In genomic region chr3:49554639-49555265, GRCh38 we compare ENCODE assay signal across 8 cellular contexts. TPM values are rescaled to one million over a fixed set of nuclear protein-coding genes. Genes with fewer than 3 reads are reported as not detected.
A peak's percentile ranks its signal among the peaks of the same experiment; 100 is the strongest.
DNase-seq lines count a peak whose midpoint lies in the region; ATAC-seq and TF ChIP-seq lines count a peak whose summit lies in the region.

No MANE protein-coding gene starts in this region.

- no peak overlapping the region for H3K27ac Mint-ChIP-seq in activated CD4-positive, alpha-beta T cell treated with anti-CD3 and anti-CD28 coated beads, Interleukin-2, amount 10 ng/mL, durations not matched to agents 24 days and 14 days
- no peak overlapping the region for H3K27ac Mint-ChIP-seq in endothelial cell (ENCODE audit: unreplicated experiment)
- H3K27ac Mint-ChIP-seq in naive thymus-derived CD8-positive, alpha-beta T cell, result peak overlapping the region in 2 of 10 donors; percentile 18 to 24

- no peaks in the 10 kb centered on the region for H3K9me3 ChIP-seq in thyroid gland

- intact Hi-C loops in activated CD4-positive, alpha-beta T cell treated with anti-CD3 and anti-CD28 coated beads, Interleukin-2, amount 10 ng/mL, durations not matched to agents 24 days and 14 days (cut with micrococcal nuclease), result loop anchor here (1.0 kb wide), 1 partner anchor 14 kb away; no protein-coding TSS in a partner anchor
- intact Hi-C loops in thyroid gland (cut with DNase I), result no loop called here

- H3K4me1 Mint-ChIP-seq in activated CD4-positive, alpha-beta T cell treated with anti-CD3 and anti-CD28 coated beads, Interleukin-2, amount 10 ng/mL, durations not matched to agents 24 days and 14 days, result peaks cover 19% of the 10 kb centered on the region
- peaks cover 41% of the 10 kb centered on the region for H3K4me1 Mint-ChIP-seq in endothelial cell (ENCODE audit: unreplicated experiment)
- peaks cover 5 to 27% (median 16%) of the 10 kb centered on the region in 4 donors for H3K4me1 Mint-ChIP-seq in naive thymus-derived CD8-positive, alpha-beta T cell

- no peak overlapping the region for H3K27ac ChIP-seq in thyroid gland

- DNase-seq in AG08396 (ENCODE audit: low spot score) (peak; percentile 84), endothelial cell (ENCODE audit: low spot score) (peak; percentile 76), thyroid gland (peak; percentile 57 to 69), SW 1271 (lab: John Stamatoyannopoulos, UW) (no peak)
- peak; percentile 92 for DNase-seq in activated CD4-positive, alpha-beta T cell treated with anti-CD3 and anti-CD28 coated beads, Interleukin-2, amount 10 ng/mL, durations not matched to agents 24 days and 14 days
- DNase-seq in naive thymus-derived CD8-positive, alpha-beta T cell, result peak in 3 of 10 donors; percentile 46 to 72 (median 69)

- H3K4me1 ChIP-seq in thyroid gland, result peaks cover 13 to 15% of the 10 kb centered on the region in 2 donors

- H3K4me3 ChIP-seq in thyroid gland (replicated peaks in 1 of 3), result peak overlapping the region in 1 of 3 donors; percentile 30

- no peaks in the 10 kb centered on the region for H3K27me3 ChIP-seq in thyroid gland

- WGBS in thyroid gland, 2 donors, result 1 to 7% methylated on average over 3 to 20 of the region's 65 CpGs

- H3K36me3 Mint-ChIP-seq in activated CD4-positive, alpha-beta T cell treated with anti-CD3 and anti-CD28 coated beads, Interleukin-2, amount 10 ng/mL, durations not matched to agents 24 days and 14 days (ENCODE audit: low read depth), result no peaks in the 10 kb centered on the region
- H3K36me3 Mint-ChIP-seq in endothelial cell (ENCODE audit: low read depth, unreplicated experiment), result peaks cover 9% of the 10 kb centered on the region
- H3K36me3 Mint-ChIP-seq in naive thymus-derived CD8-positive, alpha-beta T cell, result peaks cover 0 to 3% (median 0%) of the 10 kb centered on the region in 3 donors

- no peaks in the 10 kb centered on the region for H3K9me3 Mint-ChIP-seq in activated CD4-positive, alpha-beta T cell treated with anti-CD3 and anti-CD28 coated beads, Interleukin-2, amount 10 ng/mL, durations not matched to agents 24 days and 14 days
- no peaks in the 10 kb centered on the region for H3K9me3 Mint-ChIP-seq in endothelial cell (ENCODE audit: unreplicated experiment)
- no peaks in the 10 kb centered on the region for H3K9me3 Mint-ChIP-seq in naive thymus-derived CD8-positive, alpha-beta T cell

- no peak for TF ChIP-seq CTCF in endothelial cell (IDR thresholded peaks at IDR 0.05; ENCODE audit: unreplicated experiment)
- no peak for TF ChIP-seq CTCF in thyroid gland (IDR thresholded peaks at IDR 0.05)

- H3K27me3 Mint-ChIP-seq in activated CD4-positive, alpha-beta T cell treated with anti-CD3 and anti-CD28 coated beads, Interleukin-2, amount 10 ng/mL, durations not matched to agents 24 days and 14 days, result peaks cover 60% of the 10 kb centered on the region
- peaks cover 4% of the 10 kb centered on the region for H3K27me3 Mint-ChIP-seq in endothelial cell (ENCODE audit: unreplicated experiment)
- H3K27me3 Mint-ChIP-seq in naive thymus-derived CD8-positive, alpha-beta T cell, result peaks cover 6 to 36% (median 10%) of the 10 kb centered on the region in 5 donors

- POLR2A ChIA-PET in naive thymus-derived CD8-positive, alpha-beta T cell (lab: Charles Lee), result interaction anchor here (0.9 to 1.1 kb wide), 3 partner anchors 15 to 214 kb away, joined by 3 to 7 read pairs (median 3); partner anchors contain the start of gene USP4

- no peak for TF ChIP-seq POLR2A in thyroid gland (IDR thresholded peaks at IDR 0.05)

- no peaks in the 10 kb centered on the region for H3K36me3 ChIP-seq in thyroid gland

- H3K4me3 Mint-ChIP-seq in activated CD4-positive, alpha-beta T cell treated with anti-CD3 and anti-CD28 coated beads, Interleukin-2, amount 10 ng/mL, durations not matched to agents 24 days and 14 days, result peak overlapping the region; percentile 42
- H3K4me3 Mint-ChIP-seq in endothelial cell (ENCODE audit: unreplicated experiment), result peak overlapping the region; percentile 89
- peak overlapping the region; percentile 58 to 92 (median 74) for H3K4me3 Mint-ChIP-seq in naive thymus-derived CD8-positive, alpha-beta T cell

- peak; percentile 43 for ATAC-seq in GM19328 (IDR thresholded peaks at IDR 0.05; ENCODE audit: unreplicated experiment)
- peak; percentile 41 for ATAC-seq in HG03469 (IDR thresholded peaks at IDR 0.05; ENCODE audit: unreplicated experiment)
- peak; percentile 66 to 80 for ATAC-seq in naive thymus-derived CD8-positive, alpha-beta T cell

RNA-seq across cellular contexts. Expression of gene BSN, which starts 0.5 kb away (rescaled TPM):
- 0.09 TPM in 2 replicates for total RNA-seq in activated CD4-positive, alpha-beta T cell treated with anti-CD3 and anti-CD28 coated beads, Interleukin-2, amount 10 ng/mL, durations not matched to agents 24 days and 14 days
- total RNA-seq in endothelial cell (ENCODE audit: unreplicated experiment) (2.4 TPM), thyroid gland (1 to 10 TPM in 2 of 4 donors, under 1 TPM in 2; 0.56 to 1.8 (median 0.99) TPM)
- under 1 TPM; 0.22 to 0.23 TPM for total RNA-seq in naive thymus-derived CD8-positive, alpha-beta T cell
- polyA plus RNA-seq in naive thymus-derived CD8-positive, alpha-beta T cell, result under 1 TPM in 1 of 3 donors, not detected in 2; 0.19 TPM

Comparison
In these comparisons a context has a peak if more than half of its experiments do, and no peak if none do; other contexts are left out.
1. DNase-seq: peak in AG08396 (single experiment), activated CD4-positive, alpha-beta T cell treated with anti-CD3 and anti-CD28 coated beads, Interleukin-2, amount 10 ng/mL, durations not matched to agents 24 days and 14 days (single experiment), endothelial cell (single experiment) and thyroid gland (2 of 2); none in SW 1271 (0 of 2).
2. Peak in every context shown above with its lines, with median percentiles within 50 percentile points of each other: ATAC-seq and H3K4me3 Mint-ChIP-seq.